In the genomic region with DNA sequence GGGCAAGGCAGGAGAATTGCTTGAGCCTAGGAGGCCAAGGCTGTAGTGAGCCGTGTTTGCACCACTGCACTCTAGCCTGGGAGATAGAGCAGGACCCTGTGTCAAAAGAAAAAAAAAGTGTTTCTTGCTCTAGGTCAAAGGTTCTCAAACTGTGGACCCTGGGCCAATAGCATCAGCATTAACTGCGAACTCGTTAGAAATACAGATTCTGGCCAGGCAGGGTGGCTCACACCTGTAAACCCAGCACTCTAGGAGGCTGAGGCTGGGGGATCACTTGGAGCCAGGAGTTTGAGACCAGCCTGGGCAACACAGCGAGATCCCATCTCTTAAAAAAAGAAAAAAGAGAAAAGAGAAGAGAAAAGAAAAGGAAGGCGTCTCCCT, we compare ENCODE assay signal across 8 cellular contexts. TPM values are rescaled to one million over a fixed set of nuclear protein-coding genes. Genes with fewer than 3 reads are reported as not detected.
DNase-seq lines count a peak whose midpoint lies in the region; ATAC-seq, FAIRE-seq and TF ChIP-seq lines count a peak whose summit lies in the region.

No MANE protein-coding gene starts in this region.

- no peaks in the 10 kb centered on the region for H3K27me3 Mint-ChIP-seq in activated T-cell treated with anti-CD3 and anti-CD28 coated beads, Interleukin-2, amount 50 U/mL, for 4 hours (ENCODE audit: low read depth)

- no peaks in the 10 kb centered on the region for H4K20me1 ChIP-seq in K562 (replicated peaks; ENCODE audit: control insufficient read depth, insufficient read depth, low read length)

- H3K27ac ChIP-seq in K562 (ENCODE audit: extremely low read depth, low read depth, low read length) = peak overlapping the region; percentile 82; the same call in 2 of the 3 replicates
- peak overlapping the region; percentile 93 for H3K27ac ChIP-seq in lower lobe of right lung
- H3K27ac ChIP-seq in transverse colon = peak overlapping the region; percentile 77 to 80 (median 78)

- ATAC-seq in activated T-cell treated with anti-CD3 and anti-CD28 coated beads, Interleukin-2, amount 50 U/mL, for 4 hours = no peak
- ATAC-seq in K562 (no peak), lower lobe of right lung (no peak), HG03457 (IDR thresholded peaks at IDR 0.05; ENCODE audit: unreplicated experiment) (no peak)
- no peak for ATAC-seq in activated CD4-positive, CD25-positive, alpha-beta regulatory T cell treated with anti-CD3 and anti-CD28 coated beads, Interleukin-2, amount 50 U/mL, for 24 hours

- H3K4me1 ChIP-seq in K562 (replicated peaks in 1 of 2; ENCODE audit: control insufficient read depth in 2 of 2, insufficient read depth in 2 of 2, low read length in 2 of 2) (peaks cover 2 to 24% of the 10 kb centered on the region in 2 experiments; a peak in 3 of 5 replicates), lower lobe of right lung (peaks cover 46% of the 10 kb centered on the region), transverse colon (peaks cover 3 to 40% (median 13%) of the 10 kb centered on the region in 4 donors)

- CTCF ChIA-PET in K562 (lab: Yijun Ruan, JAX; ENCODE audit: low intra/inter-chr PET ratio) = no interaction called here

- TF ChIP-seq CTCF in K562 (IDR thresholded peaks at IDR 0.05 in 2 of 3, conservative IDR thresholded peaks at IDR 0.05 in 1 of 3; ENCODE audit: insufficient read depth in 2 of 3, low read depth in 1 of 3, low read length in 3 of 3) = no peak
- no peak for TF ChIP-seq CTCF in lower lobe of right lung (IDR thresholded peaks at IDR 0.05)
- no peak for TF ChIP-seq CTCF in transverse colon (IDR thresholded peaks at IDR 0.05)

- intact Hi-C loops in K562 (cut with micrococcal nuclease) = no loop called here
- intact Hi-C loops in lower lobe of right lung (cut with DNase I) = no loop called here
- intact Hi-C loops in transverse colon (cut with DNase I; ENCODE audit: low total_unique reads) = no loop called here

- no peaks in the 10 kb centered on the region for H3K9me1 ChIP-seq in K562 (ENCODE audit: control insufficient read depth, insufficient read depth, low read length)

- H3K9me3 ChIP-seq in K562 (replicated peaks; ENCODE audit: control insufficient read depth, insufficient read depth, low read depth, low read length) = no peaks in the 10 kb centered on the region
- H3K9me3 ChIP-seq in lower lobe of right lung = no peaks in the 10 kb centered on the region
- H3K9me3 ChIP-seq in transverse colon = no peaks in the 10 kb centered on the region

- BruUV-seq in K562 (replicated peaks; lab: Mats Ljungman, UMichigan) = no TSS peak

- no peak for TF ChIP-seq POLR2A in K562 (conservative IDR thresholded peaks at IDR 0.05)
- TF ChIP-seq POLR2A in transverse colon (IDR thresholded peaks at IDR 0.05) = no peak

- in situ Hi-C loops in K562 (cut with MboI) (no loop called here), transverse colon (cut with MboI; ENCODE audit: low pct_ligation_motif_present in 1 of 4, low pct_unique_long_range_greater_than_20kb in 1 of 4, low sequenced_read_pairs in 3 of 4) (no loop called here)

- WGBS in K562 (ENCODE audit: insufficient coverage, low coverage, missing lambda C conversion rate) = 54% methylated on average over 4 of the region's 5 CpGs
- 46 to 52% methylated on average over 4 to 5 of the region's 5 CpGs for WGBS in transverse colon (ENCODE audit: low coverage in 1 of 2), 2 donors

- peaks cover 41% of the 10 kb centered on the region for H3K4me1 Mint-ChIP-seq in activated T-cell treated with anti-CD3 and anti-CD28 coated beads, Interleukin-2, amount 50 U/mL, for 4 hours (ENCODE audit: low read depth)

- peaks cover 18% of the 10 kb centered on the region for H3K79me2 ChIP-seq in K562 (ENCODE audit: control insufficient read depth, insufficient read depth, low read length)

- H3K4me2 ChIP-seq in K562 (ENCODE audit: insufficient read depth, low read length) = peak overlapping the region; percentile 98

- TF ChIP-seq RAD21 in K562 (CRISPR knock-in tag; conservative IDR thresholded peaks at IDR 0.05 in 1 of 2, IDR thresholded peaks at IDR 0.05 in 1 of 2) = no peak

- TF ChIP-seq EP300 in K562 (IDR thresholded peaks at IDR 0.05; ENCODE audit: low read length) (no peak), transverse colon (IDR thresholded peaks at IDR 0.05; ENCODE audit: low read depth) (no peak)

- H3K36me3 ChIP-seq in K562 (ENCODE audit: control insufficient read depth, insufficient read depth, low read length) = 0 out of 3 replicates have a peak, but pooled peaks cover 6% of the 10 kb centered on the region
- H3K36me3 ChIP-seq in lower lobe of right lung = peaks cover 7% of the 10 kb centered on the region
- no peaks in the 10 kb centered on the region for H3K36me3 ChIP-seq in transverse colon

- H3K9ac ChIP-seq in K562 (ENCODE audit: insufficient read depth in 1 of 2, low read depth in 2 of 2, low read length in 2 of 2) = peak overlapping the region; percentile 64 to 96; a peak in 3 of 4 replicates

- POLR2A ChIA-PET in K562 (lab: Yijun Ruan, JAX) = interaction anchor here (0.6 to 1.6 kb wide), 5 partner anchors 9 to 606 kb away, joined by 3 to 4 read pairs (median 3); a partner anchor contains a TSS

- peaks cover 11% of the 10 kb centered on the region for H3K36me3 Mint-ChIP-seq in activated T-cell treated with anti-CD3 and anti-CD28 coated beads, Interleukin-2, amount 50 U/mL, for 4 hours (ENCODE audit: insufficient read depth)

- peak overlapping the region; percentile 97 for H3K4me3 ChIP-seq in K562
- H3K4me3 ChIP-seq in lower lobe of right lung = peak overlapping the region; percentile 96
- H3K4me3 ChIP-seq in transverse colon = peak overlapping the region; percentile 58 to 80 (median 68)

- no peak for FAIRE-seq in K562 (lab: Jason Lieb, UNC)
- FAIRE-seq in RCC 7860 (lab: Jason Lieb, UNC) = no peak

- no peak for DNase-seq in activated T-cell treated with anti-CD3 and anti-CD28 coated beads, Interleukin-2, amount 50 U/mL, for 4 hours
- no peak for DNase-seq in activated T-cell treated with anti-CD3 and anti-CD28 coated beads, Interleukin-2, amount 50 U/mL, for 48 hours
- DNase-seq in K562 (ENCODE audit: extremely low read depth in 1 of 4, low spot score in 3 of 4) (no peak), lower lobe of right lung (no peak), transverse colon (no peak), RCC 7860 (ENCODE audit: low spot score) (no peak)

- H3K4me3 Mint-ChIP-seq in activated T-cell treated with anti-CD3 and anti-CD28 coated beads, Interleukin-2, amount 50 U/mL, for 4 hours = peak overlapping the region; percentile 99

- no peaks in the 10 kb centered on the region for H3K9me3 Mint-ChIP-seq in activated T-cell treated with anti-CD3 and anti-CD28 coated beads, Interleukin-2, amount 50 U/mL, for 4 hours

- H2AFZ ChIP-seq in K562 (ENCODE audit: low read depth, low read length) = peak overlapping the region; percentile 94

- no peaks in the 10 kb centered on the region for H3K27me3 ChIP-seq in K562 (ENCODE audit: control insufficient read depth in 2 of 2, insufficient read depth in 2 of 2, low read length in 2 of 2)
- H3K27me3 ChIP-seq in lower lobe of right lung (ENCODE audit: low read depth) = no peaks in the 10 kb centered on the region
- no peaks in the 10 kb centered on the region for H3K27me3 ChIP-seq in transverse colon

RNA-seq across cellular contexts. Expression of a gene that starts 0.9 kb away (rescaled TPM):
- 10 to 100 TPM; 17.0 to 22.4 (median 20.6) TPM for total RNA-seq in activated T-cell treated with anti-CD3 and anti-CD28 coated beads, Interleukin-2, amount 50 U/mL, for 4 hours
- 1.4 and 2.2 TPM in 2 replicates for total RNA-seq in K562 (2011; cell fraction: chromatin; rRNA removed; ENCODE audit: low replicate concordance)
- 1.4 and 1.5 TPM in 2 replicates for total RNA-seq in K562 (2011; cell fraction: nucleolus; rRNA removed)
- total RNA-seq in K562 (2011; cell fraction: nucleoplasm; rRNA removed) = 1.8 and 2.7 TPM in 2 replicates
- total RNA-seq in K562 (2014; rRNA removed) (5.6 and 6.2 TPM in 2 replicates), K562 (2014; rRNA removed; fragmentation: Illumina TruSeq; extraction: Trizol) (2.9 and 3.5 TPM in 2 replicates), K562 (2015; rRNA removed; fragmentation: Illumina TruSeq; extraction: Trizol) (4.6 and 5.0 TPM in 2 replicates), K562 (2021) (3.8 and 4.8 TPM in 2 replicates), lower lobe of right lung (18.6 TPM), transverse colon (1 to 10 TPM in 3 of 4 donors, under 1 TPM in 1; 0.60 to 2.7 (median 1.4) TPM)
- polyA plus RNA-seq in K562 (2011; rRNA removed) (3.8 and 4.6 TPM in 2 replicates), K562 (2014; fragmentation: Illumina TruSeq; extraction: Trizol) (4.3 and 5.5 TPM in 2 replicates), K562 (2014; fragmentation: Nextera tagmentation; extraction: Ambion mirVana) (under 1 TPM; 0.61 to 0.73 TPM), K562 (2014; rRNA removed) (5.8 and 5.9 TPM in 2 replicates)
- 2.4 and 2.6 TPM in 2 replicates for polyA plus RNA-seq in K562 (2011; cell fraction: cytosol; rRNA removed)
- polyA plus RNA-seq in K562 (2011; cell fraction: nucleus; rRNA removed) = 0.95 and 1.3 TPM in 2 replicates
- 4.9 and 8.8 TPM in 2 replicates for polyA plus RNA-seq in K562 (2012)
- 1.7 and 2.4 TPM in 2 replicates for polyA minus RNA-seq in K562 (2011; rRNA and poly(A)+ RNA removed)
- polyA minus RNA-seq in K562 (2011; cell fraction: cytosol; rRNA and poly(A)+ RNA removed) = 1.5 and 1.8 TPM in 2 replicates
- 0.54 and 0.89 TPM in 2 replicates for polyA minus RNA-seq in K562 (2011; cell fraction: nucleus; rRNA and poly(A)+ RNA removed)

RNA-seq across cellular contexts. Expression of a gene that starts 22.3 kb away (rescaled TPM):
- 10 to 100 TPM; 15.5 to 20.4 (median 17.2) TPM for total RNA-seq in activated T-cell treated with anti-CD3 and anti-CD28 coated beads, Interleukin-2, amount 50 U/mL, for 4 hours
- total RNA-seq in K562 (2011; cell fraction: chromatin; rRNA removed; ENCODE audit: low replicate concordance) = 97.2 and 98.0 TPM in 2 replicates
- total RNA-seq in K562 (2011; cell fraction: nucleolus; rRNA removed) = 59.7 and 66.3 TPM in 2 replicates
- 90.6 and 134 TPM in 2 replicates for total RNA-seq in K562 (2011; cell fraction: nucleoplasm; rRNA removed)
- total RNA-seq in K562 (2014; rRNA removed) = 24.5 and 26.0 TPM in 2 replicates
- 25.5 and 25.8 TPM in 2 replicates for total RNA-seq in K562 (2014; rRNA removed; fragmentation: Illumina TruSeq; extraction: Trizol)
- 28.1 and 31.9 TPM in 2 replicates for total RNA-seq in K562 (2015; rRNA removed; fragmentation: Illumina TruSeq; extraction: Trizol)
- total RNA-seq in K562 (2021) = 12.8 and 17.7 TPM in 2 replicates
- polyA plus RNA-seq in K562 (2011; rRNA removed) = 17.5 and 21.8 TPM in 2 replicates
- polyA plus RNA-seq in K562 (2011; cell fraction: cytosol; rRNA removed) = 15.6 and 19.9 TPM in 2 replicates
- polyA plus RNA-seq in K562 (2011; cell fraction: nucleus; rRNA removed) = 25.4 and 37.5 TPM in 2 replicates
- 23.3 and 32.3 TPM in 2 replicates for polyA plus RNA-seq in K562 (2012)
- polyA plus RNA-seq in K562 (2014; fragmentation: Illumina TruSeq; extraction: Trizol) = 29.1 and 33.7 TPM in 2 replicates
- polyA plus RNA-seq in K562 (2014; fragmentation: Nextera tagmentation; extraction: Ambion mirVana) = 10 to 100 TPM; 19.5 to 41.0 TPM
- 31.8 and 42.0 TPM in 2 replicates for polyA plus RNA-seq in K562 (2014; rRNA removed)
- 16.6 and 17.8 TPM in 2 replicates for polyA minus RNA-seq in K562 (2011; rRNA and poly(A)+ RNA removed)
- polyA minus RNA-seq in K562 (2011; cell fraction: cytosol; rRNA and poly(A)+ RNA removed) = 10.6 and 10.9 TPM in 2 replicates
- 16.2 and 20.1 TPM in 2 replicates for polyA minus RNA-seq in K562 (2011; cell fraction: nucleus; rRNA and poly(A)+ RNA removed)
- 23.3 TPM for total RNA-seq in lower lobe of right lung
- total RNA-seq in transverse colon = 10 to 100 TPM in 3 of 4 donors, 1 to 10 TPM in 1; 8.6 to 30.0 (median 25.7) TPM

RNA-seq across cellular contexts. Expression of a gene that starts 51.7 kb away (rescaled TPM):
- total RNA-seq in activated T-cell treated with anti-CD3 and anti-CD28 coated beads, Interleukin-2, amount 50 U/mL, for 4 hours = 10 to 100 TPM; 37.1 to 39.4 (median 39.2) TPM
- total RNA-seq in K562 (2011; cell fraction: chromatin; rRNA removed; ENCODE audit: low replicate concordance) = 296 and 336 TPM in 2 replicates
- total RNA-seq in K562 (2011; cell fraction: nucleolus; rRNA removed) = 169 and 201 TPM in 2 replicates
- total RNA-seq in K562 (2011; cell fraction: nucleoplasm; rRNA removed) = 216 and 245 TPM in 2 replicates
- total RNA-seq in K562 (2014; rRNA removed) = 153 and 165 TPM in 2 replicates
- total RNA-seq in K562 (2014; rRNA removed; fragmentation: Illumina TruSeq; extraction: Trizol) = 153 and 195 TPM in 2 replicates
- total RNA-seq in K562 (2015; rRNA removed; fragmentation: Illumina TruSeq; extraction: Trizol) = 133 and 136 TPM in 2 replicates
- 157 and 164 TPM in 2 replicates for total RNA-seq in K562 (2021)
- polyA plus RNA-seq in K562 (2011; rRNA removed) = 77.7 and 87.8 TPM in 2 replicates
- 59.9 and 64.6 TPM in 2 replicates for polyA plus RNA-seq in K562 (2011; cell fraction: cytosol; rRNA removed)
- polyA plus RNA-seq in K562 (2011; cell fraction: nucleus; rRNA removed) = 179 and 218 TPM in 2 replicates
- 116 and 157 TPM in 2 replicates for polyA plus RNA-seq in K562 (2012)
- 172 and 197 TPM in 2 replicates for polyA plus RNA-seq in K562 (2014; fragmentation: Illumina TruSeq; extraction: Trizol)
- polyA plus RNA-seq in K562 (2014; fragmentation: Nextera tagmentation; extraction: Ambion mirVana) = 10 to 100 TPM; 20.7 to 30.1 TPM
- polyA plus RNA-seq in K562 (2014; rRNA removed) = 151 and 160 TPM in 2 replicates
- 69.2 and 78.0 TPM in 2 replicates for polyA minus RNA-seq in K562 (2011; rRNA and poly(A)+ RNA removed)
- polyA minus RNA-seq in K562 (2011; cell fraction: cytosol; rRNA and poly(A)+ RNA removed) = 49.2 and 53.7 TPM in 2 replicates
- 57.6 and 71.6 TPM in 2 replicates for polyA minus RNA-seq in K562 (2011; cell fraction: nucleus; rRNA and poly(A)+ RNA removed)
- 41.7 TPM for total RNA-seq in lower lobe of right lung
- total RNA-seq in transverse colon = 10 to 100 TPM; 32.9 to 43.8 (median 34.4) TPM
